ENCODE assay signal across 1 cellular context in the genomic region with DNA sequence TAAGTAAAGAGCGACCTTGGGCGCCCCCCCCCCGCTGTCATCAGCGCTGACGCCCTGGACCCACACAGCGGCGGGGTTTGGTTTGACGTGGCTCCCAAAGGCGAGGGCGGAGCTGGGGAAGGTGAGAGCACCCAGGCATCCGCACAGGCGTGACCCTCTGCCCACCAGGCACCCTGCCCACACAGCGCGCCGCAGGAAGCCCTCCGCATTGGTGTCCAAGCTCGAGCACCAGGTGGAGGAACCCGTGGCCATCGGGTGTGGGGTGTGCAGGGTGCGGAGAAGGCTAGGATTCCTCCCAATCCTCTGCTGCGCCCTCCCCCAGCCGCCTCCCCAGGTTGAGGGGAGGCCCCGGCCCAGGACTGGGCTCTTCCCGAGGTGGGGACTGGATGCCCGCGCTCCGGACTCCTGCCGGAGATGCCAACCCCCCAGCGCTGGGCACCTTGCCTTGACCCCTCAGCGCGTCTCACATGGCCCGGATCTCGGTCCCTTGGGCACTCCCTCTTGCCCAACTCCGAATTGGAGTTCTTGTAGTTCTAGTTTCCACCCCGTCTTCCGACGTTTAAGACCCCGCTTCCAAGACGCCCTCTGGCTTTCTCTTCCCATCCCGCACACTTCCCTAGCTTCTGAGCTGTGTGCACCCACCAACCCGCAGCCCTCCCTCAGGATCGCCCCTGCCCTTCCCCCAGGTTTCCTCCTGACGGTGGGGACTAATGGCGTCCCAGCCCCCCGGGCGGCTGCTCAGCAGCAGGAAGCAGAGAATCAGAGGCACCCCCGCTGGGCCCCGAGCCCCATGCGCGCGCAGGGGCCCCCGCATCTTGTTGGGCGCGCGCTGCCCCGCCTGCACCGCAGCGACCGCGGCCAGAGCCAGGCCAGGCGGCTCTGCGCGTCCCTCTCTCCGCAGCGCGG.
TF ChIP-seq lines count a peak whose summit lies in the region.

No MANE protein-coding gene starts in this region.

TF ChIP-seq in HEK293, 187 proteins besides CTCF, POLR2A, EP300 and RAD21 (continued from another document and continues in another):
- TF ChIP-seq ZSCAN5A (tag by site-specific recombination; IDR thresholded peaks at IDR 0.05) (no peak), ZNF404 (tag by site-specific recombination; IDR thresholded peaks at IDR 0.05) (no peak), ZNF660 (tag by site-specific recombination; IDR thresholded peaks at IDR 0.05) (no peak), ZNF701 (tag by site-specific recombination; IDR thresholded peaks at IDR 0.05) (no peak), ZNF140 (tag by site-specific recombination; IDR thresholded peaks at IDR 0.05) (no peak), ZNF354C (tag by site-specific recombination; IDR thresholded peaks at IDR 0.05; ENCODE audit: borderline replicate concordance, low read depth) (no peak), ZNF571 (tag by site-specific recombination; IDR thresholded peaks at IDR 0.05) (no peak), AEBP2 (tag by site-specific recombination; IDR thresholded peaks at IDR 0.05; ENCODE audit: borderline replicate concordance) (no peak), ZNF391 (tag by site-specific recombination; IDR thresholded peaks at IDR 0.05; ENCODE audit: borderline replicate concordance, low read depth) (no peak), ZNF747 (tag by site-specific recombination; IDR thresholded peaks at IDR 0.05) (no peak), ZNF530 (tag by site-specific recombination; IDR thresholded peaks at IDR 0.05; ENCODE audit: low read depth) (no peak), ZNF133 (tag by site-specific recombination; IDR thresholded peaks at IDR 0.05) (no peak), ZNF529 (tag by site-specific recombination; IDR thresholded peaks at IDR 0.05; ENCODE audit: insufficient replicate concordance) (no peak), ZBTB1 (tag by site-specific recombination; IDR thresholded peaks at IDR 0.05) (no peak), ZNF274 (IDR thresholded peaks at IDR 0.05; ENCODE audit: low read length) (no peak), ZNF274 (tag by site-specific recombination; IDR thresholded peaks at IDR 0.05; ENCODE audit: borderline replicate concordance) (no peak), SP2 (tag by site-specific recombination; IDR thresholded peaks at IDR 0.05) (peak; percentile 61), SETDB1 (IDR thresholded peaks at IDR 0.05; ENCODE audit: insufficient read length, low read length) (no peak), MZF1 (tag by site-specific recombination; IDR thresholded peaks at IDR 0.05; ENCODE audit: borderline replicate concordance) (no peak), ZNF488 (tag by site-specific recombination; IDR thresholded peaks at IDR 0.05) (no peak), ZNF600 (tag by site-specific recombination; IDR thresholded peaks at IDR 0.05) (0 out of 2 replicates have a peak, but pooled peaks have one; percentile 30), ZNF670 (tag by site-specific recombination; IDR thresholded peaks at IDR 0.05; ENCODE audit: low read depth) (no peak), PATZ1 (tag by site-specific recombination; IDR thresholded peaks at IDR 0.05) (no peak; the same call in 1 of the 2 replicates), ZNF175 (tag by site-specific recombination; IDR thresholded peaks at IDR 0.05) (no peak), ZNF76 (tag by site-specific recombination; IDR thresholded peaks at IDR 0.05; ENCODE audit: borderline replicate concordance, low read depth) (no peak), ZBTB8A (tag by site-specific recombination; IDR thresholded peaks at IDR 0.05) (0 out of 2 replicates have a peak, but pooled peaks have one; percentile 26), ZXDB (tag by site-specific recombination; IDR thresholded peaks at IDR 0.05) (no peak), HOXC10 (CRISPR knock-in tag; IDR thresholded peaks at IDR 0.05) (no peak), ZNF239 (tag by site-specific recombination; IDR thresholded peaks at IDR 0.05) (no peak), EGR2 (tag by site-specific recombination; IDR thresholded peaks at IDR 0.05; ENCODE audit: low read depth) (peak; percentile 88), ZFP69B (tag by site-specific recombination; IDR thresholded peaks at IDR 0.05) (peak; percentile 69; the same call in 1 of the 2 replicates), ZFHX2 (tag by site-specific recombination; conservative IDR thresholded peaks at IDR 0.05) (peak; percentile 92), ZNF341 (tag by site-specific recombination; IDR thresholded peaks at IDR 0.05; ENCODE audit: low read depth) (peak; percentile 54; the same call in 1 of the 2 replicates), SP3 (tag by site-specific recombination; IDR thresholded peaks at IDR 0.05) (0 out of 2 replicates have a peak, but pooled peaks have one; percentile 39)
- TF ChIP-seq, protein P1, sequence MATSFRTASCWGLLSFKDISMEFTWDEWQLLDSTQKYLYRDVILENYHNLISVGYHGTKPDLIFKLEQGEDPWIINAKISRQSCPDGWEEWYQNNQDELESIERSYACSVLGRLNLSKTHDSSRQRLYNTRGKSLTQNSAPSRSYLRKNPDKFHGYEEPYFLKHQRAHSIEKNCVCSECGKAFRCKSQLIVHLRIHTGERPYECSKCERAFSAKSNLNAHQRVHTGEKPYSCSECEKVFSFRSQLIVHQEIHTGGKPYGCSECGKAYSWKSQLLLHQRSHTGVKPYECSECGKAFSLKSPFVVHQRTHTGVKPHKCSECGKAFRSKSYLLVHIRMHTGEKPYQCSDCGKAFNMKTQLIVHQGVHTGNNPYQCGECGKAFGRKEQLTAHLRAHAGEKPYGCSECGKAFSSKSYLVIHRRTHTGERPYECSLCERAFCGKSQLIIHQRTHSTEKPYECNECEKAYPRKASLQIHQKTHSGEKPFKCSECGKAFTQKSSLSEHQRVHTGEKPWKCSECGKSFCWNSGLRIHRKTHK (tag by site-specific recombination; IDR thresholded peaks at IDR 0.05), result no peak
- TF ChIP-seq, protein P2, sequence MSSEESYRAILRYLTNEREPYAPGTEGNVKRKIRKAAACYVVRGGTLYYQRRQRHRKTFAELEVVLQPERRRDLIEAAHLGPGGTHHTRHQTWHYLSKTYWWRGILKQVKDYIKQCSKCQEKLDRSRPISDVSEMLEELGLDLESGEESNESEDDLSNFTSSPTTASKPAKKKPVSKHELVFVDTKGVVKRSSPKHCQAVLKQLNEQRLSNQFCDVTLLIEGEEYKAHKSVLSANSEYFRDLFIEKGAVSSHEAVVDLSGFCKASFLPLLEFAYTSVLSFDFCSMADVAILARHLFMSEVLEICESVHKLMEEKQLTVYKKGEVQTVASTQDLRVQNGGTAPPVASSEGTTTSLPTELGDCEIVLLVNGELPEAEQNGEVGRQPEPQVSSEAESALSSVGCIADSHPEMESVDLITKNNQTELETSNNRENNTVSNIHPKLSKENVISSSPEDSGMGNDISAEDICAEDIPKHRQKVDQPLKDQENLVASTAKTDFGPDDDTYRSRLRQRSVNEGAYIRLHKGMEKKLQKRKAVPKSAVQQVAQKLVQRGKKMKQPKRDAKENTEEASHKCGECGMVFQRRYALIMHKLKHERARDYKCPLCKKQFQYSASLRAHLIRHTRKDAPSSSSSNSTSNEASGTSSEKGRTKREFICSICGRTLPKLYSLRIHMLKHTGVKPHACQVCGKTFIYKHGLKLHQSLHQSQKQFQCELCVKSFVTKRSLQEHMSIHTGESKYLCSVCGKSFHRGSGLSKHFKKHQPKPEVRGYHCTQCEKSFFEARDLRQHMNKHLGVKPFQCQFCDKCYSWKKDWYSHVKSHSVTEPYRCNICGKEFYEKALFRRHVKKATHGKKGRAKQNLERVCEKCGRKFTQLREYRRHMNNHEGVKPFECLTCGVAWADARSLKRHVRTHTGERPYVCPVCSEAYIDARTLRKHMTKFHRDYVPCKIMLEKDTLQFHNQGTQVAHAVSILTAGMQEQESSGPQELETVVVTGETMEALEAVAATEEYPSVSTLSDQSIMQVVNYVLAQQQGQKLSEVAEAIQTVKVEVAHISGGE (tag by site-specific recombination; conservative IDR thresholded peaks at IDR 0.05; ENCODE audit: low read depth), result no peak
- TF ChIP-seq, protein P3, sequence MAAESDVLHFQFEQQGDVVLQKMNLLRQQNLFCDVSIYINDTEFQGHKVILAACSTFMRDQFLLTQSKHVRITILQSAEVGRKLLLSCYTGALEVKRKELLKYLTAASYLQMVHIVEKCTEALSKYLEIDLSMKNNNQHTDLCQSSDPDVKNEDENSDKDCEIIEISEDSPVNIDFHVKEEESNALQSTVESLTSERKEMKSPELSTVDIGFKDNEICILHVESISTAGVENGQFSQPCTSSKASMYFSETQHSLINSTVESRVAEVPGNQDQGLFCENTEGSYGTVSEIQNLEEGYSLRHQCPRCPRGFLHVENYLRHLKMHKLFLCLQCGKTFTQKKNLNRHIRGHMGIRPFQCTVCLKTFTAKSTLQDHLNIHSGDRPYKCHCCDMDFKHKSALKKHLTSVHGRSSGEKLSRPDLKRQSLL (tag by site-specific recombination; IDR thresholded peaks at IDR 0.05), result no peak
- TF ChIP-seq, protein P4, sequence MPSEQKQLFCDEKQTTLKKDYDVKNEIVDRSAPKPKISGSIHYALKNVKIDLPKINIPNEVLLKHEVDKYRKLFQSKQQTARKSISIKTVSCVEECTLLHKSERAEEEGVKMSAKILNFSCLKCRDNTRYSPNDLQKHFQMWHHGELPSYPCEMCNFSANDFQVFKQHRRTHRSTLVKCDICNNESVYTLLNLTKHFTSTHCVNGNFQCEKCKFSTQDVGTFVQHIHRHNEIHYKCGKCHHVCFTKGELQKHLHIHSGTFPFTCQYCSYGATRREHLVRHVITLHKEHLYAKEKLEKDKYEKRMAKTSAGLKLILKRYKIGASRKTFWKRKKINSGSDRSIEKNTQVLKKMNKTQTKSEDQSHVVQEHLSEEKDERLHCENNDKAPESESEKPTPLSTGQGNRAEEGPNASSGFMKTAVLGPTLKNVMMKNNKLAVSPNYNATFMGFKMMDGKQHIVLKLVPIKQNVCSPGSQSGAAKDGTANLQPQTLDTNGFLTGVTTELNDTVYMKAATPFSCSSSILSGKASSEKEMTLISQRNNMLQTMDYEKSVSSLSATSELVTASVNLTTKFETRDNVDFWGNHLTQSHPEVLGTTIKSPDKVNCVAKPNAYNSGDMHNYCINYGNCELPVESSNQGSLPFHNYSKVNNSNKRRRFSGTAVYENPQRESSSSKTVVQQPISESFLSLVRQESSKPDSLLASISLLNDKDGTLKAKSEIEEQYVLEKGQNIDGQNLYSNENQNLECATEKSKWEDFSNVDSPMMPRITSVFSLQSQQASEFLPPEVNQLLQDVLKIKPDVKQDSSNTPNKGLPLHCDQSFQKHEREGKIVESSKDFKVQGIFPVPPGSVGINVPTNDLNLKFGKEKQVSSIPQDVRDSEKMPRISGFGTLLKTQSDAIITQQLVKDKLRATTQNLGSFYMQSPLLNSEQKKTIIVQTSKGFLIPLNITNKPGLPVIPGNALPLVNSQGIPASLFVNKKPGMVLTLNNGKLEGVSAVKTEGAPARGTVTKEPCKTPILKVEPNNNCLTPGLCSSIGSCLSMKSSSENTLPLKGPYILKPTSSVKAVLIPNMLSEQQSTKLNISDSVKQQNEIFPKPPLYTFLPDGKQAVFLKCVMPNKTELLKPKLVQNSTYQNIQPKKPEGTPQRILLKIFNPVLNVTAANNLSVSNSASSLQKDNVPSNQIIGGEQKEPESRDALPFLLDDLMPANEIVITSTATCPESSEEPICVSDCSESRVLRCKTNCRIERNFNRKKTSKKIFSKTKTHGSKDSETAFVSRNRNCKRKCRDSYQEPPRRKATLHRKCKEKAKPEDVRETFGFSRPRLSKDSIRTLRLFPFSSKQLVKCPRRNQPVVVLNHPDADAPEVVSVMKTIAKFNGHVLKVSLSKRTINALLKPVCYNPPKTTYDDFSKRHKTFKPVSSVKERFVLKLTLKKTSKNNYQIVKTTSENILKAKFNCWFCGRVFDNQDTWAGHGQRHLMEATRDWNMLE (tag by site-specific recombination; conservative IDR thresholded peaks at IDR 0.05; ENCODE audit: low read depth), result no peak
- TF ChIP-seq, protein P5, sequence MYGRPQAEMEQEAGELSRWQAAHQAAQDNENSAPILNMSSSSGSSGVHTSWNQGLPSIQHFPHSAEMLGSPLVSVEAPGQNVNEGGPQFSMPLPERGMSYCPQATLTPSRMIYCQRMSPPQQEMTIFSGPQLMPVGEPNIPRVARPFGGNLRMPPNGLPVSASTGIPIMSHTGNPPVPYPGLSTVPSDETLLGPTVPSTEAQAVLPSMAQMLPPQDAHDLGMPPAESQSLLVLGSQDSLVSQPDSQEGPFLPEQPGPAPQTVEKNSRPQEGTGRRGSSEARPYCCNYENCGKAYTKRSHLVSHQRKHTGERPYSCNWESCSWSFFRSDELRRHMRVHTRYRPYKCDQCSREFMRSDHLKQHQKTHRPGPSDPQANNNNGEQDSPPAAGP (tag by site-specific recombination; IDR thresholded peaks at IDR 0.05), result no peak
